Comparison of ENCODE assay signal across 8 cellular contexts in genomic region chr2:191020221-191020741, GRCh38.
DNase-seq lines count a peak whose midpoint lies in the region; ATAC-seq and TF ChIP-seq lines count a peak whose summit lies in the region.

No MANE protein-coding gene starts in this region.

- H3K27ac ChIP-seq in OCI-LY3 (ENCODE audit: low read length) = peak overlapping the region; percentile 66

- no peaks in the 10 kb centered on the region for H3K9me3 ChIP-seq in OCI-LY3 (ENCODE audit: insufficient read depth, low read length)
- H3K9me3 ChIP-seq in mucosa of stomach (ENCODE audit: control insufficient read depth, low read length) = no peaks in the 10 kb centered on the region

- H3K4me3 ChIP-seq in OCI-LY3 (ENCODE audit: low read length) (peak overlapping the region; percentile 86), mucosa of stomach (ENCODE audit: low read length) (peak overlapping the region; percentile 89)

- ATAC-seq in GM21529 (IDR thresholded peaks at IDR 0.05; ENCODE audit: unreplicated experiment) = peak; percentile 72

- H3K79me2 ChIP-seq in OCI-LY3 (ENCODE audit: low read length) = no peaks in the 10 kb centered on the region

- peaks cover 35% of the 10 kb centered on the region for H3K4me1 ChIP-seq in OCI-LY3 (ENCODE audit: low read length)
- H3K4me1 ChIP-seq in mucosa of stomach (ENCODE audit: control insufficient read depth, insufficient read depth, low read length) = peaks cover 8% of the 10 kb centered on the region

- peak overlapping the region; percentile 92 for H3K9ac ChIP-seq in OCI-LY3 (ENCODE audit: low read length)
- peak overlapping the region; percentile 94 for H3K9ac ChIP-seq in mucosa of stomach (ENCODE audit: low read length)

- H3K36me3 ChIP-seq in OCI-LY3 (replicated peaks; ENCODE audit: low read depth, low read length) (no peaks in the 10 kb centered on the region), mucosa of stomach (ENCODE audit: control insufficient read depth, insufficient read depth, low read length) (no peaks in the 10 kb centered on the region)

- H2AFZ ChIP-seq in OCI-LY3 (ENCODE audit: low read depth, low read length) = peak overlapping the region; percentile 60; the same call in 1 of the 2 replicates

- H3K27me3 ChIP-seq in OCI-LY3 (ENCODE audit: low read depth, low read length) (no peaks in the 10 kb centered on the region), mucosa of stomach (ENCODE audit: control insufficient read depth, insufficient read depth, low read length) (no peaks in the 10 kb centered on the region)

- no peaks in the 10 kb centered on the region for H4K20me1 ChIP-seq in OCI-LY3 (ENCODE audit: insufficient read depth, low read length)

- peak overlapping the region; percentile 97 for H3K4me2 ChIP-seq in OCI-LY3 (ENCODE audit: low read length)

- TF ChIP-seq POLR2A in erythroblast (IDR thresholded peaks at IDR 0.05; ENCODE audit: low read length) = peak; percentile 98

- DNase-seq in DMS153 (lab: John Stamatoyannopoulos, UW) (peak; percentile 96), HuH-7.5 (ENCODE audit: low spot score) (peak; percentile 90), activated T-cell treated with anti-CD3 and anti-CD28 coated beads for 4 hours (peak; percentile 91), erythroblast (lab: John Stamatoyannopoulos, UW) (peak; percentile 96 to 98)
- peak; percentile 95 for DNase-seq in stimulated activated CD8-positive, alpha-beta memory T cell treated with anti-CD3 and anti-CD28 coated beads, Interleukin-4, amount 100 ng/mL, for 48 hours

- TF ChIP-seq CTCF in OCI-LY3 (IDR thresholded peaks at IDR 0.05; ENCODE audit: low read depth, low read length) = no peak

Comparison
In these comparisons a context has a peak if more than half of its experiments do, and no peak if none do; other contexts are left out.
1. Peak in every context shown above with its lines: DNase-seq, ATAC-seq, H3K4me3 ChIP-seq and H3K27ac ChIP-seq.